In genomic region chr15:23372284-23372683, GRCh38 we compare ENCODE assay signal across 17 cellular contexts. TPM values are rescaled to one million over a fixed set of nuclear protein-coding genes. Genes with fewer than 3 reads are reported as not detected.
DNase-seq lines count a peak whose midpoint lies in the region; ATAC-seq and TF ChIP-seq lines count a peak whose summit lies in the region.
"Had no signal": no experiment of that assay in that cellular context is flagged by ENCODE, and none has a peak within 500 bp of the region (broad histone marks: within the 10 kb centered on the region; RNA-seq: fewer than 3 reads in every experiment).

No MANE protein-coding gene starts in this region.

- H3K4me3 ChIP-seq in ascending aorta (no peak overlapping the region), Caco-2 (ENCODE audit: low read depth, low read length) (no peak overlapping the region)

- DNase-seq in Right ventricle myocardium inferior (ENCODE audit: missing footprints) (no peak), cardiac septum (ENCODE audit: low spot score) (no peak), ascending aorta (ENCODE audit: low spot score in 2 of 2) (peak; percentile 12 to 68), iris pigment epithelial cell (ENCODE audit: low read depth) (peak; percentile 11), NCI-H226 (no peak), Caco-2 (no peak)
- no peak for DNase-seq in stimulated activated CD8-positive, alpha-beta memory T cell treated with anti-CD3 and anti-CD28 coated beads, Interleukin-4, amount 100 ng/mL, for 48 hours
- DNase-seq: activated CD4-positive, CD25-positive, alpha-beta regulatory T cell treated with anti-CD3 and anti-CD28 coated beads, Interleukin-2, amount 50 U/mL, for 72 hours; CD4-positive, alpha-beta memory T cell; NCI-H2029; NCI-H526 had no signal

- H3K4me3 Mint-ChIP-seq in Caco-2 (ENCODE audit: unreplicated experiment), result no peak overlapping the region
- H3K4me3 Mint-ChIP-seq: brain; CD4-positive, alpha-beta memory T cell; neural crest cell; T-helper 1 cell treated with Interleukin-12 subunit alpha and Interleukin-12 subunit beta and Interleukin-4 antibody, amounts not matched to agents 30 μg/mL and 1 μg/mL, for 36 hours had no signal

- H3K4me1 Mint-ChIP-seq in Caco-2 (ENCODE audit: low read depth, unreplicated experiment), result no peaks in the 10 kb centered on the region
- H3K4me1 Mint-ChIP-seq: brain; CD4-positive, alpha-beta memory T cell; neural crest cell had no signal

- no peaks in the 10 kb centered on the region for H3K9me3 Mint-ChIP-seq in Caco-2 (ENCODE audit: unreplicated experiment)
- H3K9me3 Mint-ChIP-seq: CD4-positive, alpha-beta memory T cell; neural crest cell; T-helper 1 cell treated with Interleukin-12 subunit alpha and Interleukin-12 subunit beta and Interleukin-4 antibody, amounts not matched to agents 30 μg/mL and 1 μg/mL, for 36 hours had no signal

- H3K27me3 Mint-ChIP-seq in Caco-2 (ENCODE audit: insufficient read depth, unreplicated experiment), result peaks cover 3% of the 10 kb centered on the region
- H3K27me3 Mint-ChIP-seq: brain had no signal

- H3K4me1 ChIP-seq in ascending aorta (peaks cover 2 to 19% of the 10 kb centered on the region in 2 donors), Caco-2 (no peaks in the 10 kb centered on the region)

- H3K27ac ChIP-seq in ascending aorta, result peak overlapping the region; percentile 66 to 67

- no peak overlapping the region for H3K27ac Mint-ChIP-seq in Caco-2 (ENCODE audit: unreplicated experiment)
- H3K27ac Mint-ChIP-seq: brain; CD4-positive, alpha-beta memory T cell; T-helper 1 cell treated with Interleukin-12 subunit alpha and Interleukin-12 subunit beta and Interleukin-4 antibody, amounts not matched to agents 30 μg/mL and 1 μg/mL, for 36 hours had no signal

- no peaks in the 10 kb centered on the region for H3K36me3 Mint-ChIP-seq in Caco-2 (ENCODE audit: insufficient read depth, unreplicated experiment)
- H3K36me3 Mint-ChIP-seq: brain; CD4-positive, alpha-beta memory T cell had no signal

- intact Hi-C loops in Right ventricle myocardium inferior (cut with DNase I) (no loop called here), cardiac septum (cut with DNase I) (no loop called here), ascending aorta (cut with DNase I) (loop anchor here (5.0 kb wide), 2 partner anchors 50 to 95 kb away; no protein-coding TSS in a partner anchor), Caco-2 (cut with micrococcal nuclease; ENCODE audit: unreplicated experiment) (no loop called here)

- H3K36me3 ChIP-seq in ascending aorta, result no peaks in the 10 kb centered on the region
- H3K36me3 ChIP-seq in Caco-2 (ENCODE audit: control insufficient read depth, insufficient read depth, low read length), result no peaks in the 10 kb centered on the region

- POLR2A ChIA-PET in Caco-2 (lab: Charles Lee), result no interaction called here

- no TSS peak for BruUV-seq in Caco-2 (replicated peaks; lab: Mats Ljungman, UMichigan)

- H3K27me3 ChIP-seq in ascending aorta, result no peaks in the 10 kb centered on the region
- no peaks in the 10 kb centered on the region for H3K27me3 ChIP-seq in Caco-2 (replicated peaks; ENCODE audit: control insufficient read depth, insufficient read depth, low read length)

- H3K9me3 ChIP-seq in ascending aorta (no peaks in the 10 kb centered on the region), Caco-2 (no peaks in the 10 kb centered on the region)

- TF ChIP-seq CTCF in ascending aorta (IDR thresholded peaks at IDR 0.05) (no peak), Caco-2 (IDR thresholded peaks at IDR 0.05; ENCODE audit: insufficient read depth in 1 of 2, low read depth in 1 of 2, low read length in 1 of 2, severe bottlenecking in 1 of 2, unreplicated experiment in 1 of 2) (no peak)

- CTCF ChIA-PET in Caco-2 (lab: Charles Lee), result no interaction called here

- ATAC-seq in Right ventricle myocardium inferior (peak; percentile 20), HG02623 (IDR thresholded peaks at IDR 0.05; ENCODE audit: unreplicated experiment) (no peak)

RNA-seq across cellular contexts. Expression of gene GOLGA8S, which starts 17.7 kb away (rescaled TPM):
- 0.30 TPM for total RNA-seq in Right ventricle myocardium inferior
- 1.1 TPM for total RNA-seq in cardiac septum
- not detected for total RNA-seq in ascending aorta
- total RNA-seq in Caco-2 (2022), result not detected in 2 replicates
- total RNA-seq: lung microvascular endothelial cell had no signal

RNA-seq across cellular contexts. Expression of gene GOLGA6L26, which starts 38.3 kb away (rescaled TPM):
- not detected for total RNA-seq in Right ventricle myocardium inferior
- not detected for total RNA-seq in cardiac septum
- not detected for total RNA-seq in ascending aorta
- not detected in 2 replicates for total RNA-seq in Caco-2 (2022)
- total RNA-seq: CD4-positive, alpha-beta memory T cell; lung microvascular endothelial cell; neural crest cell; temporal lobe had no signal

Comparison
In these comparisons a context has a peak if more than half of its experiments do, and no peak if none do; other contexts are left out.
1. DNase-seq: peak in ascending aorta (2 of 2) and iris pigment epithelial cell (single experiment); none in Right ventricle myocardium inferior (single experiment), cardiac septum (single experiment), NCI-H226 (single experiment), stimulated activated CD8-positive, alpha-beta memory T cell treated with anti-CD3 and anti-CD28 coated beads, Interleukin-4, amount 100 ng/mL, for 48 hours (single experiment) and Caco-2 (0 of 2).